Comparison of ENCODE assay signal across 19 cellular contexts in the genomic region with DNA sequence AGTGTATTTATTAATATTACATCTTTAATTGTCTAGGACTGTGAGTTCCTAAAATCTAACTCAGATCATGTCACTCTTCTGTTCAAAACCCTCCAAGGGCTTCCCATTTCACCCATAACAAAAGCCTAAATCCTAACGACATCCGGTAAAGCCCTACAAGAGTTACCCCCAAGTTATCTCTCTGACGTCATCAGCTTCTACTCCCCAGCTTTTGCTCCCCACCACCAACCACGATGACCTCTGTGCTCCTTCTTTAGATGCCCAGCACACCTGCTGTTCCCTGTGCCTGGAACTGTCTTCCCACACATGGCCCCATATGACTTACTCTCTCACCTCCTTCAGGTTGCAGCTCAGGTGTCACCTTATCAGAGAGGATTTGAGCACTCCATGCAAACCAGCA. TPM values are rescaled to one million over a fixed set of nuclear protein-coding genes. Genes with fewer than 3 reads are reported as not detected.
DNase-seq lines count a peak whose midpoint lies in the region; ATAC-seq, FAIRE-seq and TF ChIP-seq lines count a peak whose summit lies in the region.
"Had no signal": no experiment of that assay in that cellular context is flagged by ENCODE, and none has a peak within 500 bp of the region (broad histone marks: within the 10 kb centered on the region; RNA-seq: fewer than 3 reads in every experiment).

No MANE protein-coding gene starts in this region.

- H3K36me3 ChIP-seq in CD8-positive, alpha-beta T cell (ENCODE audit: insufficient read depth, low read length) = no peaks in the 10 kb centered on the region
- no peaks in the 10 kb centered on the region for H3K36me3 ChIP-seq in K562 (ENCODE audit: control insufficient read depth, insufficient read depth, low read length)
- H3K36me3 ChIP-seq: HAP-1 had no signal

- H3K4me2 ChIP-seq in K562 (ENCODE audit: insufficient read depth, low read length) = no peak overlapping the region

- FAIRE-seq in K562 (lab: Jason Lieb, UNC) = no peak

- H3K27me3 Mint-ChIP-seq in activated CD4-positive, alpha-beta memory T cell treated with anti-CD3 and anti-CD28 coated beads, Interleukin-2, amount 10 ng/mL, durations not matched to agents 7 days and 5 days = no peaks in the 10 kb centered on the region
- no peaks in the 10 kb centered on the region for H3K27me3 Mint-ChIP-seq in activated CD4-positive, alpha-beta memory T cell treated with anti-CD3 and anti-CD28 coated beads for 36 hours
- H3K27me3 Mint-ChIP-seq in CD8-positive, alpha-beta T cell (ENCODE audit: low read depth) = no peaks in the 10 kb centered on the region

- H3K27me3 ChIP-seq in CD8-positive, alpha-beta T cell (ENCODE audit: insufficient read depth, low read length) = no peaks in the 10 kb centered on the region
- no peaks in the 10 kb centered on the region; a peak in 1 of 5 replicates for H3K27me3 ChIP-seq in K562 (ENCODE audit: control insufficient read depth in 2 of 2, insufficient read depth in 2 of 2, low read length in 2 of 2)

- DNase-seq in activated CD4-positive, alpha-beta memory T cell treated with anti-CD3 and anti-CD28 coated beads, Interleukin-2, amount 10 ng/mL, durations not matched to agents 7 days and 5 days = no peak
- no peak for DNase-seq in activated CD4-positive, alpha-beta memory T cell treated with anti-CD3 and anti-CD28 coated beads for 36 hours
- DNase-seq in CD8-positive, alpha-beta T cell = no peak
- DNase-seq in K562 (ENCODE audit: extremely low read depth in 1 of 4, low spot score in 3 of 4) (no peak), activated gamma-delta T cell treated with Interleukin-2 at 50 U/mL for 16 hours (no peak)
- no peak for DNase-seq in stimulated activated effector memory CD8-positive, alpha-beta T cell treated with anti-CD3 and anti-CD28 coated beads, Interleukin-12 subunit alpha, Interleukin-12 subunit beta, amount 100 ng/mL, for 72 hours (ENCODE audit: low spot score in 2 of 2)
- DNase-seq: DMS79 treated with DMSO at 0.1 percent for 48 hours, KBM-7, MV-4-11, NCI-H1417, NCI-H187 treated with DMSO at 0.1 percent for 48 hours, NCI-H2171, NCI-H446 treated with DMSO at 0.1 percent for 48 hours, NCI-H748 treated with DMSO at 0.1 percent for 48 hours, OCI-M1, SHP77 treated with DMSO at 0.1 percent for 48 hours had no signal

- ATAC-seq in CD8-positive, alpha-beta T cell = no peak
- ATAC-seq in K562 (no peak), GM19463 (IDR thresholded peaks at IDR 0.05; ENCODE audit: unreplicated experiment) (no peak)
- no peak for ATAC-seq in stimulated activated effector memory CD8-positive, alpha-beta T cell treated with anti-CD3 and anti-CD28 coated beads, Interleukin-12 subunit alpha, Interleukin-12 subunit beta, amount 100 ng/mL, for 72 hours

- no peak overlapping the region for H3K9ac ChIP-seq in K562 (ENCODE audit: insufficient read depth in 1 of 2, low read depth in 2 of 2, low read length in 2 of 2)

- no peak overlapping the region for H3K4me3 Mint-ChIP-seq in activated CD4-positive, alpha-beta memory T cell treated with anti-CD3 and anti-CD28 coated beads, Interleukin-2, amount 10 ng/mL, durations not matched to agents 7 days and 5 days
- H3K4me3 Mint-ChIP-seq in activated CD4-positive, alpha-beta memory T cell treated with anti-CD3 and anti-CD28 coated beads for 36 hours = no peak overlapping the region
- H3K4me3 Mint-ChIP-seq in CD8-positive, alpha-beta T cell = peak overlapping the region; percentile 4
- H3K4me3 Mint-ChIP-seq in stimulated activated effector memory CD8-positive, alpha-beta T cell treated with anti-CD3 and anti-CD28 coated beads, Interleukin-12 subunit alpha, Interleukin-12 subunit beta, amount 100 ng/mL, for 72 hours = no peak overlapping the region
- H3K4me3 Mint-ChIP-seq: CD14-positive monocyte had no signal

- CTCF ChIA-PET in activated CD4-positive, alpha-beta memory T cell treated with anti-CD3 and anti-CD28 coated beads, Interleukin-2, amount 10 ng/mL, durations not matched to agents 7 days and 5 days (lab: Charles Lee) = interaction anchor here (0.9 to 8.0 kb wide), 5 partner anchors 8 to 38 kb away, joined by 3 to 99 read pairs (median 7); no protein-coding TSS in a partner anchor
- CTCF ChIA-PET in activated CD4-positive, alpha-beta memory T cell treated with anti-CD3 and anti-CD28 coated beads for 36 hours (lab: Charles Lee) = interaction anchor here (1.0 to 2.1 kb wide), 3 partner anchors 17 to 171 kb away, joined by 3 to 10 read pairs (median 3); no protein-coding TSS in a partner anchor
- CTCF ChIA-PET in CD8-positive, alpha-beta T cell (lab: Charles Lee) = interaction anchor here (0.8 to 5.6 kb wide), 6 partner anchors 17 to 172 kb away, joined by 3 to 59 read pairs (median 15); no protein-coding TSS in a partner anchor
- CTCF ChIA-PET in K562 (lab: Yijun Ruan, JAX; ENCODE audit: low intra/inter-chr PET ratio) = no interaction called here

- H3K9me1 ChIP-seq in K562 (ENCODE audit: control insufficient read depth, insufficient read depth, low read length) = no peaks in the 10 kb centered on the region

- TF ChIP-seq EP300 in K562 (IDR thresholded peaks at IDR 0.05; ENCODE audit: low read length) = no peak

- H3K9me3 Mint-ChIP-seq in activated CD4-positive, alpha-beta memory T cell treated with anti-CD3 and anti-CD28 coated beads, Interleukin-2, amount 10 ng/mL, durations not matched to agents 7 days and 5 days = peaks cover 11% of the 10 kb centered on the region
- H3K9me3 Mint-ChIP-seq in activated CD4-positive, alpha-beta memory T cell treated with anti-CD3 and anti-CD28 coated beads for 36 hours = peaks cover 14% of the 10 kb centered on the region
- H3K9me3 Mint-ChIP-seq in CD8-positive, alpha-beta T cell = no peaks in the 10 kb centered on the region
- H3K9me3 Mint-ChIP-seq in stimulated activated effector memory CD8-positive, alpha-beta T cell treated with anti-CD3 and anti-CD28 coated beads, Interleukin-12 subunit alpha, Interleukin-12 subunit beta, amount 100 ng/mL, for 72 hours = no peaks in the 10 kb centered on the region

- H4K20me1 ChIP-seq in K562 (replicated peaks; ENCODE audit: control insufficient read depth, insufficient read depth, low read length) = no peaks in the 10 kb centered on the region

- H3K9me3 ChIP-seq in CD8-positive, alpha-beta T cell (ENCODE audit: low read length) = no peaks in the 10 kb centered on the region
- H3K9me3 ChIP-seq in K562 (replicated peaks; ENCODE audit: control insufficient read depth, insufficient read depth, low read depth, low read length) = no peaks in the 10 kb centered on the region
- H3K9me3 ChIP-seq: HAP-1 had no signal

- H3K27ac Mint-ChIP-seq in activated CD4-positive, alpha-beta memory T cell treated with anti-CD3 and anti-CD28 coated beads, Interleukin-2, amount 10 ng/mL, durations not matched to agents 7 days and 5 days = peak overlapping the region; percentile 61
- H3K27ac Mint-ChIP-seq in activated CD4-positive, alpha-beta memory T cell treated with anti-CD3 and anti-CD28 coated beads for 36 hours = no peak overlapping the region
- peak overlapping the region; percentile 98 for H3K27ac Mint-ChIP-seq in CD8-positive, alpha-beta T cell
- peak overlapping the region; percentile 46 for H3K27ac Mint-ChIP-seq in stimulated activated effector memory CD8-positive, alpha-beta T cell treated with anti-CD3 and anti-CD28 coated beads, Interleukin-12 subunit alpha, Interleukin-12 subunit beta, amount 100 ng/mL, for 72 hours

- BruUV-seq in K562 (replicated peaks; lab: Mats Ljungman, UMichigan) = no TSS peak

- TF ChIP-seq RAD21 in K562 (CRISPR knock-in tag; conservative IDR thresholded peaks at IDR 0.05 in 1 of 2, IDR thresholded peaks at IDR 0.05 in 1 of 2) = no peak

- H2AFZ ChIP-seq in K562 (ENCODE audit: low read depth, low read length) = peak overlapping the region; percentile 88; the same call in 1 of the 2 replicates

- intact Hi-C loops in activated CD4-positive, alpha-beta memory T cell treated with anti-CD3 and anti-CD28 coated beads for 36 hours (cut with micrococcal nuclease) = no loop called here
- intact Hi-C loops in CD8-positive, alpha-beta T cell (cut with DNase I, micrococcal nuclease) = no loop called here
- intact Hi-C loops in K562 (cut with micrococcal nuclease) = no loop called here

- no peaks in the 10 kb centered on the region for H3K79me2 ChIP-seq in K562 (ENCODE audit: control insufficient read depth, insufficient read depth, low read length)

- peaks cover 77% of the 10 kb centered on the region for H3K4me1 ChIP-seq in CD8-positive, alpha-beta T cell (ENCODE audit: insufficient read depth, low read length)
- peaks cover 5 to 20% of the 10 kb centered on the region in 2 experiments; a peak in 3 of 5 replicates for H3K4me1 ChIP-seq in K562 (replicated peaks in 1 of 2; ENCODE audit: control insufficient read depth in 2 of 2, insufficient read depth in 2 of 2, low read length in 2 of 2)
- H3K4me1 ChIP-seq: HAP-1 had no signal

- H3K4me3 ChIP-seq in CD8-positive, alpha-beta T cell (ENCODE audit: low read depth, low read length) = no peak overlapping the region
- no peak overlapping the region for H3K4me3 ChIP-seq in K562
- H3K4me3 ChIP-seq: HAP-1 had no signal

- TF ChIP-seq POLR2A in K562 (conservative IDR thresholded peaks at IDR 0.05) = no peak

- peaks cover 21% of the 10 kb centered on the region for H3K36me3 Mint-ChIP-seq in activated CD4-positive, alpha-beta memory T cell treated with anti-CD3 and anti-CD28 coated beads, Interleukin-2, amount 10 ng/mL, durations not matched to agents 7 days and 5 days (ENCODE audit: low read depth)
- H3K36me3 Mint-ChIP-seq in activated CD4-positive, alpha-beta memory T cell treated with anti-CD3 and anti-CD28 coated beads for 36 hours = peaks cover 2% of the 10 kb centered on the region
- no peaks in the 10 kb centered on the region for H3K36me3 Mint-ChIP-seq in CD8-positive, alpha-beta T cell
- H3K36me3 Mint-ChIP-seq in stimulated activated effector memory CD8-positive, alpha-beta T cell treated with anti-CD3 and anti-CD28 coated beads, Interleukin-12 subunit alpha, Interleukin-12 subunit beta, amount 100 ng/mL, for 72 hours = no peaks in the 10 kb centered on the region
- H3K36me3 Mint-ChIP-seq: CD14-positive monocyte had no signal

- peaks cover 68% of the 10 kb centered on the region for H3K4me1 Mint-ChIP-seq in activated CD4-positive, alpha-beta memory T cell treated with anti-CD3 and anti-CD28 coated beads, Interleukin-2, amount 10 ng/mL, durations not matched to agents 7 days and 5 days
- H3K4me1 Mint-ChIP-seq in activated CD4-positive, alpha-beta memory T cell treated with anti-CD3 and anti-CD28 coated beads for 36 hours (ENCODE audit: low read depth) = peaks cover 66% of the 10 kb centered on the region
- peaks cover 77% of the 10 kb centered on the region for H3K4me1 Mint-ChIP-seq in CD8-positive, alpha-beta T cell (ENCODE audit: low read depth)
- peaks cover 68% of the 10 kb centered on the region for H3K4me1 Mint-ChIP-seq in stimulated activated effector memory CD8-positive, alpha-beta T cell treated with anti-CD3 and anti-CD28 coated beads, Interleukin-12 subunit alpha, Interleukin-12 subunit beta, amount 100 ng/mL, for 72 hours

- no peak for TF ChIP-seq CTCF in CD8-positive, alpha-beta T cell (IDR thresholded peaks at IDR 0.05)
- TF ChIP-seq CTCF in K562 (IDR thresholded peaks at IDR 0.05 in 2 of 3, conservative IDR thresholded peaks at IDR 0.05 in 1 of 3; ENCODE audit: insufficient read depth in 2 of 3, low read depth in 1 of 3, low read length in 3 of 3) = no peak

- POLR2A ChIA-PET in activated CD4-positive, alpha-beta memory T cell treated with anti-CD3 and anti-CD28 coated beads, Interleukin-2, amount 10 ng/mL, durations not matched to agents 7 days and 5 days (lab: Charles Lee) = interaction anchor here (0.9 to 2.0 kb wide), 6 partner anchors 10 to 267 kb away, joined by 3 to 12 read pairs (median 6); no protein-coding TSS in a partner anchor
- POLR2A ChIA-PET in activated CD4-positive, alpha-beta memory T cell treated with anti-CD3 and anti-CD28 coated beads for 36 hours (lab: Charles Lee) = no interaction called here
- POLR2A ChIA-PET in CD8-positive, alpha-beta T cell (lab: Charles Lee) = interaction anchor here (1.9 kb wide), 1 partner anchor 18 kb away, joined by 8 read pairs; no protein-coding TSS in a partner anchor
- POLR2A ChIA-PET in K562 (lab: Yijun Ruan, JAX) = interaction anchor here (0.6 kb wide), 1 partner anchor 147 kb away, joined by 3 read pairs; no protein-coding TSS in a partner anchor

- peak overlapping the region; percentile 9 for H3K27ac ChIP-seq in CD8-positive, alpha-beta T cell (ENCODE audit: low read depth, low read length)
- H3K27ac ChIP-seq in K562 (ENCODE audit: extremely low read depth, low read depth, low read length) = no peak overlapping the region

- WGBS in K562 (ENCODE audit: insufficient coverage, low coverage, missing lambda C conversion rate) = 55% methylated on average over 4 of the region's 4 CpGs

- in situ Hi-C loops in K562 (cut with MboI) = no loop called here

RNA-seq across cellular contexts. Expression of gene KDM8, which starts 6.3 kb away (rescaled TPM):
- 10 to 100 TPM; 12.7 to 14.3 TPM for total RNA-seq in activated CD4-positive, alpha-beta memory T cell treated with anti-CD3 and anti-CD28 coated beads, Interleukin-2, amount 10 ng/mL, durations not matched to agents 7 days and 5 days
- 1 to 10 TPM; 8.7 to 9.7 TPM for total RNA-seq in activated CD4-positive, alpha-beta memory T cell treated with anti-CD3 and anti-CD28 coated beads for 36 hours
- 10 to 100 TPM; 17.6 to 22.6 TPM for total RNA-seq in CD8-positive, alpha-beta T cell
- total RNA-seq in K562 (2011; cell fraction: chromatin; rRNA removed; ENCODE audit: low replicate concordance) = 18.0 and 41.3 TPM in 2 replicates
- 24.1 and 25.0 TPM in 2 replicates for total RNA-seq in K562 (2011; cell fraction: nucleolus; rRNA removed)
- total RNA-seq in K562 (2011; cell fraction: nucleoplasm; rRNA removed) = 21.2 and 27.1 TPM in 2 replicates
- total RNA-seq in K562 (2014; rRNA removed) (6.4 and 10.8 TPM in 2 replicates), K562 (2014; rRNA removed; fragmentation: Illumina TruSeq; extraction: Trizol) (2.6 and 5.3 TPM in 2 replicates), K562 (2015; rRNA removed; fragmentation: Illumina TruSeq; extraction: Trizol) (5.9 and 8.4 TPM in 2 replicates), K562 (2021) (9.1 TPM in 2 replicates)
- polyA plus RNA-seq in K562 (2011; rRNA removed) (3.8 and 5.2 TPM in 2 replicates), K562 (2014; fragmentation: Illumina TruSeq; extraction: Trizol) (5.4 and 7.5 TPM in 2 replicates), K562 (2014; fragmentation: Nextera tagmentation; extraction: Ambion mirVana) (under 1 TPM; 0.61 to 0.66 TPM), K562 (2014; rRNA removed) (6.4 and 7.0 TPM in 2 replicates)
- 4.5 and 35.4 TPM in 2 replicates for polyA plus RNA-seq in K562 (2011; cell fraction: cytosol; rRNA removed)
- 8.8 and 15.0 TPM in 2 replicates for polyA plus RNA-seq in K562 (2011; cell fraction: nucleus; rRNA removed)
- 5.4 and 5.7 TPM in 2 replicates for polyA plus RNA-seq in K562 (2012)
- polyA minus RNA-seq in K562 (2011; rRNA and poly(A)+ RNA removed) = 8.7 and 10.1 TPM in 2 replicates
- polyA minus RNA-seq in K562 (2011; cell fraction: cytosol; rRNA and poly(A)+ RNA removed) = 2.2 and 3.5 TPM in 2 replicates
- 9.0 and 9.8 TPM in 2 replicates for polyA minus RNA-seq in K562 (2011; cell fraction: nucleus; rRNA and poly(A)+ RNA removed)
